ENCODE assay signal across 1 cellular context in genomic region chr6:32008616-32009015, GRCh38. TPM values are rescaled to one million over a fixed set of nuclear protein-coding genes. Genes with fewer than 3 reads are reported as not detected.
"Had no signal": no experiment of that assay in that cellular context is flagged by ENCODE, and none has a peak within 500 bp of the region (broad histone marks: within the 10 kb centered on the region; RNA-seq: fewer than 3 reads in every experiment).

No MANE protein-coding gene starts in this region.

RNA-seq across cellular contexts. Expression of gene CYP21A2, which starts 29.6 kb away (rescaled TPM):
- total RNA-seq: occipital lobe had no signal
